Comparison of ENCODE assay signal across 8 cellular contexts in the genomic region with DNA sequence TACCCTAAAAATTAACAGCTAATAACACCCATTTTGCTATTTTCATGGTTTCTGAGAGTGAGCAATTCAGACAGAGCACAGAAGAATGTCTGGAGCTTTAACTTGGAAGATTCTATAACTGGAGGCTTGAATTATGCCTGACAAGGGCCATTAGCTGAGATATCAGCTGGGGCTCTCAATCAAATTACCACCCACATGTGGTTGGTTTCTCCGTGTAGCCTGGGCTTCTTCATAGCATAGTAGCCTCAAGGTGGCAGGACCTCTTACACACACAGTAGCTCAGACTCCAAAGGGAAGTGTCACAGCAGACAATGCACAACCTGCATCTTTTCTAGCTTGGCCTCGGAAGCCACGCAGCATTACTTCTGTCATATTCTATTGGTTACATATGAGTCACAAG.
"Had no signal": no experiment of that assay in that cellular context is flagged by ENCODE, and none has a peak within 500 bp of the region (broad histone marks: within the 10 kb centered on the region; RNA-seq: fewer than 3 reads in every experiment).

No MANE protein-coding gene starts in this region.

- H3K4me3 ChIP-seq: GM23338 had no signal

- FAIRE-seq: H1, H54, HepG2 had no signal

- H3K4me2 ChIP-seq: GM23338 had no signal

- ATAC-seq: GM23338, HepG2 had no signal

- H3K27ac ChIP-seq: HL-60 had no signal

- DNase-seq: H9, HCEC 1CT, KBM-7 had no signal
